In genomic region chr10:61169294-61169693, GRCh38 we compare ENCODE assay signal across 15 cellular contexts.
"Had no signal": no experiment of that assay in that cellular context is flagged by ENCODE, and none has a peak within 500 bp of the region (broad histone marks: within the 10 kb centered on the region; RNA-seq: fewer than 3 reads in every experiment).

No MANE protein-coding gene starts in this region.

- H3K27me3 ChIP-seq: dorsolateral prefrontal cortex, left lung, tibial artery had no signal

- DNase-seq: activated B cell treated with CpG ODN at 0.5 μM for 24 hours; activated CD4-positive, alpha-beta memory T cell treated with anti-CD3 and anti-CD28 coated beads, Interleukin-2, amount 10 ng/mL, durations not matched to agents 7 days and 5 days; activated CD4-positive, alpha-beta T cell treated with anti-CD3 and anti-CD28 coated beads for 48 hours; activated CD8-positive, alpha-beta memory T cell treated with anti-CD3 and anti-CD28 coated beads, Interleukin-2, amount 10 ng/mL, durations not matched to agents 7 days and 5 days; hippocampal formation; left lung; naive thymus-derived CD4-positive, alpha-beta T cell; stimulated activated CD4-positive, alpha-beta T cell treated with anti-CD3 and anti-CD28 coated beads, Interleukin-12 subunit alpha, Interleukin-12 subunit beta, amount 100 ng/mL, for 4 hours; stimulated activated CD4-positive, alpha-beta T cell treated with anti-CD3 and anti-CD28 coated beads, Interleukin-1b, Interleukin-23, amount 100 ng/mL, for 48 hours; stimulated activated CD8-positive, alpha-beta memory T cell treated with anti-CD3 and anti-CD28 coated beads, Interleukin-4, amount 100 ng/mL, for 48 hours; stimulated activated naive CD8-positive, alpha-beta T cell treated with anti-CD3 and anti-CD28 coated beads, Interleukin-15, Interleukin-2, amounts not matched to agents 100 U/mL and 50 U/mL, for 24 hours; T-helper 1 cell; T-helper 9 cell; tibial artery had no signal

- H3K36me3 ChIP-seq: left lung, tibial artery had no signal

- H3K4me3 ChIP-seq: dorsolateral prefrontal cortex, left lung, tibial artery had no signal

- H3K27ac ChIP-seq: dorsolateral prefrontal cortex, left lung, tibial artery had no signal

- ATAC-seq: activated CD8-positive, alpha-beta memory T cell treated with anti-CD3 and anti-CD28 coated beads, Interleukin-2, amount 10 ng/mL, durations not matched to agents 7 days and 5 days; left lung; naive thymus-derived CD4-positive, alpha-beta T cell; stimulated activated naive CD8-positive, alpha-beta T cell treated with anti-CD3 and anti-CD28 coated beads, Interleukin-15, Interleukin-2, amounts not matched to agents 100 U/mL and 50 U/mL, for 24 hours had no signal
